27 cellular contexts compared by ENCODE assay signal in the genomic region with DNA sequence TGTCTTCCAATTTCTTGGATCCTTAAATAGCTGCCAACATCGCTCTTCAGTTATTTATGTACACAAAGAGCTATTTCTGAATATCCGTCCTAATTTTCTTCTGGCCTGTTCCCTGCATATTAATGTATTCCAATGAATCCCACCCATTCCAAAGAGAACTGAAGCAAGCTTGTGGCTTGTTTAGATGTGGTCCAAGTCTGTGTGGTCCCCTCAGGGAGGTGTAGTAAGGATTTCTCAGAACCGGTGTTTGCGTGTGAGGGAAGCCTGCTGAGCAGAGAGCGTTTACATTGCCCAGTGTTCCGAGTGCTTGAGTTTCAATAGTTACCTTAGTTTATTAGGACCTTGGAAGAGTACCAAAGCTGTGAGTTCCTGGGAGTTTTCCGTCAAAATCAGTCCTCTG. TPM values are rescaled to one million over a fixed set of nuclear protein-coding genes. Genes with fewer than 3 reads are reported as not detected.
DNase-seq lines count a peak whose midpoint lies in the region; ATAC-seq and TF ChIP-seq lines count a peak whose summit lies in the region.
"Had no signal": no experiment of that assay in that cellular context is flagged by ENCODE, and none has a peak within 500 bp of the region (broad histone marks: within the 10 kb centered on the region; RNA-seq: fewer than 3 reads in every experiment).

No MANE protein-coding gene starts in this region.

- intact Hi-C loops in activated CD4-positive, alpha-beta T cell treated with anti-CD3 and anti-CD28 coated beads for 36 hours (cut with DNase I, micrococcal nuclease), result no loop called here

- TF ChIP-seq CTCF in fibroblast of lung (conservative IDR thresholded peaks at IDR 0.05 in 1 of 2, IDR thresholded peaks at IDR 0.05 in 1 of 2; ENCODE audit: low read depth in 1 of 2, low read length in 2 of 2) (no peak), osteocyte (IDR thresholded peaks at IDR 0.05) (no peak)

- H3K36me3 Mint-ChIP-seq in activated CD4-positive, alpha-beta T cell treated with anti-CD3 and anti-CD28 coated beads for 36 hours (ENCODE audit: low read depth), result peaks cover 24% of the 10 kb centered on the region
- peaks cover 2% of the 10 kb centered on the region for H3K36me3 Mint-ChIP-seq in osteocyte (ENCODE audit: unreplicated experiment)
- H3K36me3 Mint-ChIP-seq: activated naive CD8-positive, alpha-beta T cell treated with anti-CD3 and anti-CD28 coated beads, Interleukin-2, amount 10 ng/mL, durations not matched to agents 7 days and 5 days; memory B cell had no signal

- no peaks in the 10 kb centered on the region for H3K9me3 ChIP-seq in fibroblast of lung (ENCODE audit: control insufficient read depth, insufficient read depth, low read depth, low read length)
- H3K9me3 ChIP-seq: BLaER1, uterus had no signal

- H3K4me3 Mint-ChIP-seq in activated CD4-positive, alpha-beta T cell treated with anti-CD3 and anti-CD28 coated beads for 36 hours, result no peak overlapping the region
- no peak overlapping the region for H3K4me3 Mint-ChIP-seq in osteocyte (ENCODE audit: unreplicated experiment)
- H3K4me3 Mint-ChIP-seq: activated naive CD8-positive, alpha-beta T cell treated with anti-CD3 and anti-CD28 coated beads, Interleukin-2, amount 10 ng/mL, durations not matched to agents 7 days and 5 days; GM23338; memory B cell; naive thymus-derived CD8-positive, alpha-beta T cell; T-helper 2 cell treated with Interferon-gamma antibody and Interleukin-4, amounts not matched to agents 5 μg/mL and 100 μg/mL, for 36 hours had no signal

- H3K4me1 Mint-ChIP-seq in activated CD4-positive, alpha-beta T cell treated with anti-CD3 and anti-CD28 coated beads for 36 hours, result peaks cover 64% of the 10 kb centered on the region
- H3K4me1 Mint-ChIP-seq in osteocyte (ENCODE audit: unreplicated experiment), result peaks cover 67% of the 10 kb centered on the region
- H3K4me1 Mint-ChIP-seq: activated naive CD8-positive, alpha-beta T cell treated with anti-CD3 and anti-CD28 coated beads, Interleukin-2, amount 10 ng/mL, durations not matched to agents 7 days and 5 days; GM23338; memory B cell had no signal

- peak overlapping the region; percentile 55 for H3K27ac ChIP-seq in fibroblast of lung (ENCODE audit: insufficient read depth, low read length)
- H3K27ac ChIP-seq: BLaER1, cardiac muscle cell had no signal

- POLR2A ChIA-PET in activated CD4-positive, alpha-beta T cell treated with anti-CD3 and anti-CD28 coated beads for 36 hours (lab: Charles Lee), result no interaction called here

- H3K27me3 ChIP-seq in fibroblast of lung (ENCODE audit: control insufficient read depth, insufficient read depth, low read length), result no peaks in the 10 kb centered on the region
- H3K27me3 ChIP-seq: BLaER1, cardiac muscle cell, uterus had no signal

- H2AFZ ChIP-seq in fibroblast of lung (ENCODE audit: low read length), result peak overlapping the region; percentile 19
- H2AFZ ChIP-seq: GM23338 had no signal

- peaks cover 14% of the 10 kb centered on the region for H3K27me3 Mint-ChIP-seq in activated CD4-positive, alpha-beta T cell treated with anti-CD3 and anti-CD28 coated beads for 36 hours
- no peaks in the 10 kb centered on the region for H3K27me3 Mint-ChIP-seq in osteocyte (ENCODE audit: unreplicated experiment)

- peaks cover 7% of the 10 kb centered on the region for H3K9me3 Mint-ChIP-seq in activated CD4-positive, alpha-beta T cell treated with anti-CD3 and anti-CD28 coated beads for 36 hours (ENCODE audit: low read depth)
- H3K9me3 Mint-ChIP-seq in osteocyte (ENCODE audit: unreplicated experiment), result no peaks in the 10 kb centered on the region
- H3K9me3 Mint-ChIP-seq: GM23338; memory B cell; naive thymus-derived CD8-positive, alpha-beta T cell; T-helper 2 cell treated with Interferon-gamma antibody and Interleukin-4, amounts not matched to agents 5 μg/mL and 100 μg/mL, for 36 hours had no signal

- H3K4me2 ChIP-seq in fibroblast of lung (ENCODE audit: extremely low read depth, insufficient read depth, low read length), result no peak overlapping the region
- H3K4me2 ChIP-seq: BLaER1, GM23338 had no signal

- peaks cover 22% of the 10 kb centered on the region for H3K4me1 ChIP-seq in fibroblast of lung (ENCODE audit: control insufficient read depth, extremely low read depth, insufficient read depth, low read length)
- H3K4me1 ChIP-seq: BLaER1, uterus had no signal

- H3K36me3 ChIP-seq in fibroblast of lung (ENCODE audit: control insufficient read depth, insufficient read depth, low read length), result no peaks in the 10 kb centered on the region
- H3K36me3 ChIP-seq: BLaER1, cardiac muscle cell, uterus had no signal

- no peaks in the 10 kb centered on the region for H4K20me1 ChIP-seq in fibroblast of lung (ENCODE audit: control insufficient read depth, extremely low read depth, insufficient read depth, low read length)
- H4K20me1 ChIP-seq: BLaER1 had no signal

- no peak for DNase-seq in activated CD4-positive, alpha-beta T cell treated with anti-CD3 and anti-CD28 coated beads for 36 hours
- no peak for DNase-seq in activated CD4-positive, alpha-beta T cell treated with anti-CD3 and anti-CD28 coated beads, Interleukin-2, amount 50 U/mL, for 4 hours
- DNase-seq in RPMI7951 (ENCODE audit: low read depth) (peak; percentile 75), fibroblast of lung (ENCODE audit: low read depth in 2 of 2) (no peak), osteocyte (ENCODE audit: extremely low spot score, unreplicated experiment) (no peak), DMS79 treated with DMSO at 0.1 percent for 48 hours (lab: John Stamatoyannopoulos, UW) (no peak), kidney tubule cell (ENCODE audit: low spot score) (no peak)
- DNase-seq: activated CD4-positive, CD25-positive, alpha-beta regulatory T cell; activated CD8-positive, alpha-beta memory T cell treated with anti-CD3 and anti-CD28 coated beads for 24 hours; activated naive CD8-positive, alpha-beta T cell treated with anti-CD3 and anti-CD28 coated beads, Interleukin-2, amount 10 ng/mL, durations not matched to agents 7 days and 5 days; erythroblast; naive thymus-derived CD8-positive, alpha-beta T cell; NCI-H1092; NCI-H2081 treated with DMSO at 0.1 percent for 48 hours; NCI-H526 treated with DMSO at 0.1 percent for 48 hours; PC-3; posterior cingulate gyrus; small intestine; stimulated activated CD4-positive, alpha-beta T cell treated with anti-CD3 and anti-CD28 coated beads, Interleukin-4, amount 100 ng/mL, for 1 hour; uterus had no signal

- no peaks in the 10 kb centered on the region for H3K79me2 ChIP-seq in fibroblast of lung (ENCODE audit: control insufficient read depth, insufficient read depth, low read length)

- no peak overlapping the region for H3K4me3 ChIP-seq in fibroblast of lung (replicated peaks in 1 of 4; ENCODE audit: control extremely low read depth in 1 of 4, insufficient read depth in 1 of 4, low read depth in 3 of 4, low read length in 4 of 4)
- H3K4me3 ChIP-seq: BLaER1, cardiac muscle cell, GM23338, uterus had no signal

- H3K27ac Mint-ChIP-seq in activated CD4-positive, alpha-beta T cell treated with anti-CD3 and anti-CD28 coated beads for 36 hours, result peak overlapping the region; percentile 83
- peak overlapping the region; percentile 57 for H3K27ac Mint-ChIP-seq in osteocyte (ENCODE audit: unreplicated experiment)
- H3K27ac Mint-ChIP-seq: activated naive CD8-positive, alpha-beta T cell treated with anti-CD3 and anti-CD28 coated beads, Interleukin-2, amount 10 ng/mL, durations not matched to agents 7 days and 5 days; GM23338; memory B cell; naive thymus-derived CD8-positive, alpha-beta T cell; T-helper 2 cell treated with Interferon-gamma antibody and Interleukin-4, amounts not matched to agents 5 μg/mL and 100 μg/mL, for 36 hours had no signal

- CTCF ChIA-PET in activated CD4-positive, alpha-beta T cell treated with anti-CD3 and anti-CD28 coated beads for 36 hours (lab: Charles Lee), result interaction anchor here (0.8 to 1.7 kb wide), 6 partner anchors 9 to 148 kb away, joined by 3 to 6 read pairs (median 3); no protein-coding TSS in a partner anchor

- ATAC-seq in activated CD4-positive, alpha-beta T cell treated with anti-CD3 and anti-CD28 coated beads for 36 hours, result no peak
- ATAC-seq in HG03045 (IDR thresholded peaks at IDR 0.05; ENCODE audit: unreplicated experiment), result no peak
- ATAC-seq: GM23338; naive thymus-derived CD8-positive, alpha-beta T cell; PC-3 had no signal

- peak overlapping the region; percentile 16 for H3K9ac ChIP-seq in fibroblast of lung (ENCODE audit: insufficient read depth, low read length)
- H3K9ac ChIP-seq: BLaER1 had no signal

RNA-seq across cellular contexts. Expression of a gene that starts 25.1 kb away (rescaled TPM):
- 10 to 100 TPM; 20.8 to 21.8 TPM for total RNA-seq in activated CD4-positive, alpha-beta T cell treated with anti-CD3 and anti-CD28 coated beads for 36 hours
- 19.7 and 27.2 TPM in 2 replicates for total RNA-seq in RPMI7951 (2014; rRNA removed; shearing (Covaris generic))
- 110 and 173 TPM in 2 replicates for total RNA-seq in fibroblast of lung
- polyA plus RNA-seq in fibroblast of lung, result 167 and 232 TPM in 2 replicates
- 85.0 and 121 TPM in 2 replicates for polyA plus RNA-seq in fibroblast of lung (2012)
- polyA minus RNA-seq in fibroblast of lung (ENCODE audit: low replicate concordance), result 62.3 and 67.8 TPM in 2 replicates
- 56.3 and 59.8 TPM in 2 replicates for total RNA-seq in osteocyte
- total RNA-seq: G401 had no signal
- polyA plus RNA-seq: GM23338; naive thymus-derived CD8-positive, alpha-beta T cell had no signal
